8 cellular contexts compared by ENCODE assay signal in genomic region chr10:73772280-73773151, GRCh38. TPM values are rescaled to one million over a fixed set of nuclear protein-coding genes. Genes with fewer than 3 reads are reported as not detected.
DNase-seq lines count a peak whose midpoint lies in the region; ATAC-seq and TF ChIP-seq lines count a peak whose summit lies in the region.

No MANE protein-coding gene starts in this region.

- H3K36me3 Mint-ChIP-seq in Caco-2 (ENCODE audit: insufficient read depth, unreplicated experiment) (peaks cover 67% of the 10 kb centered on the region), nephron progenitor cell (ENCODE audit: low read depth) (peaks cover 62% of the 10 kb centered on the region)

- H3K9me3 ChIP-seq in Caco-2, result no peaks in the 10 kb centered on the region

- ATAC-seq in GM19395 (IDR thresholded peaks at IDR 0.05; ENCODE audit: unreplicated experiment), result peak; percentile 65
- ATAC-seq in HG03520 (IDR thresholded peaks at IDR 0.05; ENCODE audit: unreplicated experiment), result peak; percentile 59
- ATAC-seq in stimulated activated naive CD8-positive, alpha-beta T cell treated with anti-CD3 and anti-CD28 coated beads, Interleukin-15, amount 100 ng/mL, for 72 hours, result peak; percentile 88

- POLR2A ChIA-PET in Caco-2 (lab: Charles Lee), result interaction anchor here (0.5 to 3.1 kb wide), 8 partner anchors 9 to 392 kb away, joined by 3 to 19 read pairs (median 5); partner anchors contain the start of genes CHCHD1, SEC24C, USP54 and ZSWIM8

- H3K9me3 Mint-ChIP-seq in Caco-2 (ENCODE audit: unreplicated experiment), result no peaks in the 10 kb centered on the region
- no peaks in the 10 kb centered on the region for H3K9me3 Mint-ChIP-seq in nephron progenitor cell
- H3K9me3 Mint-ChIP-seq in stimulated activated naive CD8-positive, alpha-beta T cell treated with anti-CD3 and anti-CD28 coated beads, Interleukin-15, amount 100 ng/mL, for 72 hours, result no peaks in the 10 kb centered on the region

- peak overlapping the region; percentile 82 for H3K4me3 Mint-ChIP-seq in Caco-2 (ENCODE audit: unreplicated experiment)
- peak overlapping the region; percentile 93 for H3K4me3 Mint-ChIP-seq in nephron progenitor cell
- peak overlapping the region; percentile 91 to 95 for H3K4me3 Mint-ChIP-seq in stimulated activated naive CD8-positive, alpha-beta T cell treated with anti-CD3 and anti-CD28 coated beads, Interleukin-15, amount 100 ng/mL, for 72 hours

- no TSS peak for BruUV-seq in Caco-2 (replicated peaks; lab: Mats Ljungman, UMichigan)

- H3K4me1 Mint-ChIP-seq in Caco-2 (ENCODE audit: low read depth, unreplicated experiment), result peaks cover 21% of the 10 kb centered on the region
- peaks cover 49% of the 10 kb centered on the region for H3K4me1 Mint-ChIP-seq in nephron progenitor cell
- peaks cover 72% of the 10 kb centered on the region for H3K4me1 Mint-ChIP-seq in stimulated activated naive CD8-positive, alpha-beta T cell treated with anti-CD3 and anti-CD28 coated beads, Interleukin-15, amount 100 ng/mL, for 72 hours

- DNase-seq in Caco-2 (peak; percentile 84 to 85), RKO (ENCODE audit: low spot score) (peak; percentile 76), fibroblast of the aortic adventitia (ENCODE audit: low read depth) (peak; percentile 74), nephron progenitor cell (peak; percentile 76)
- peak; percentile 74 for DNase-seq in activated effector memory CD4-positive, alpha-beta T cell treated with Interleukin-2 at 50 U/mL for 16 hours
- DNase-seq in stimulated activated naive CD8-positive, alpha-beta T cell treated with anti-CD3 and anti-CD28 coated beads, Interleukin-15, amount 100 ng/mL, for 72 hours, result peak; percentile 82 to 90

- peaks cover 7% of the 10 kb centered on the region; the same call in 1 of the 2 replicates for H3K4me1 ChIP-seq in Caco-2

- TF ChIP-seq CTCF in Caco-2 (IDR thresholded peaks at IDR 0.05; ENCODE audit: insufficient read depth in 1 of 2, low read depth in 1 of 2, low read length in 1 of 2, severe bottlenecking in 1 of 2, unreplicated experiment in 1 of 2) (peak in 1 of 2 experiments; percentile 2), fibroblast of the aortic adventitia (IDR thresholded peaks at IDR 0.05; ENCODE audit: insufficient read depth, low read length) (no peak), nephron progenitor cell (IDR thresholded peaks at IDR 0.05) (no peak)

- CTCF ChIA-PET in Caco-2 (lab: Charles Lee), result interaction anchor here (0.5 to 2.3 kb wide), 6 partner anchors 10 to 1354 kb away, joined by 3 to 9 read pairs (median 3); partner anchors contain the start of gene CHCHD1

- H3K4me3 ChIP-seq in Caco-2 (ENCODE audit: low read depth, low read length) (peak overlapping the region; percentile 91), fibroblast of the aortic adventitia (ENCODE audit: low read depth, low read length) (peak overlapping the region; percentile 84)

- H3K27me3 Mint-ChIP-seq in Caco-2 (ENCODE audit: insufficient read depth, unreplicated experiment) (no peaks in the 10 kb centered on the region), nephron progenitor cell (ENCODE audit: low read depth, poor library complexity) (no peaks in the 10 kb centered on the region)
- no peaks in the 10 kb centered on the region for H3K27me3 Mint-ChIP-seq in stimulated activated naive CD8-positive, alpha-beta T cell treated with anti-CD3 and anti-CD28 coated beads, Interleukin-15, amount 100 ng/mL, for 72 hours

- intact Hi-C loops in Caco-2 (cut with micrococcal nuclease; ENCODE audit: unreplicated experiment), result loop anchor here (1.0 to 2.0 kb wide), 2 partner anchors 13 to 28 kb away; partner anchors contain the start of gene SEC24C

- H3K27me3 ChIP-seq in Caco-2 (replicated peaks; ENCODE audit: control insufficient read depth, insufficient read depth, low read length), result no peaks in the 10 kb centered on the region

- H3K27ac Mint-ChIP-seq in Caco-2 (ENCODE audit: unreplicated experiment) (peak overlapping the region; percentile 75), nephron progenitor cell (peak overlapping the region; percentile 96)
- H3K27ac Mint-ChIP-seq in stimulated activated naive CD8-positive, alpha-beta T cell treated with anti-CD3 and anti-CD28 coated beads, Interleukin-15, amount 100 ng/mL, for 72 hours, result peak overlapping the region; percentile 89 to 95

- peaks cover 4% of the 10 kb centered on the region; the same call in 1 of the 2 replicates for H3K36me3 ChIP-seq in Caco-2 (ENCODE audit: control insufficient read depth, insufficient read depth, low read length)

RNA-seq across cellular contexts. Expression of gene CHCHD1, which starts 9.3 kb away (rescaled TPM):
- 42.0 and 44.1 TPM in 2 replicates for total RNA-seq in Caco-2 (2022)
- total RNA-seq in fibroblast of the aortic adventitia (ENCODE audit: low replicate concordance), result 12.9 and 20.9 TPM in 2 replicates

RNA-seq across cellular contexts. Expression of gene ZSWIM8, which starts 12.9 kb away (rescaled TPM):
- total RNA-seq in Caco-2 (2022) (93.2 and 103 TPM in 2 replicates), fibroblast of the aortic adventitia (ENCODE audit: low replicate concordance) (38.8 and 48.9 TPM in 2 replicates)

RNA-seq across cellular contexts. Expression of gene SEC24C, which starts 28.3 kb away (rescaled TPM):
- 91.0 and 91.2 TPM in 2 replicates for total RNA-seq in Caco-2 (2022)
- total RNA-seq in fibroblast of the aortic adventitia (ENCODE audit: low replicate concordance), result 21.9 and 45.2 TPM in 2 replicates

RNA-seq across cellular contexts. Expression of gene NDST2, which starts 38.9 kb away (rescaled TPM):
- total RNA-seq in Caco-2 (2022), result 16.8 and 18.6 TPM in 2 replicates
- 14.7 and 19.5 TPM in 2 replicates for total RNA-seq in fibroblast of the aortic adventitia (ENCODE audit: low replicate concordance)

Comparison
In these comparisons a context has a peak if more than half of its experiments do, and no peak if none do; other contexts are left out.
1. Peak in every context shown above with its lines: DNase-seq, ATAC-seq and H3K4me3 ChIP-seq.